Comparison of ENCODE assay signal across 18 cellular contexts in genomic region chr6:83921315-83921714, GRCh38.
DNase-seq lines count a peak whose midpoint lies in the region; FAIRE-seq and TF ChIP-seq lines count a peak whose summit lies in the region.
"Had no signal": no experiment of that assay in that cellular context is flagged by ENCODE, and none has a peak within 500 bp of the region (broad histone marks: within the 10 kb centered on the region; RNA-seq: fewer than 3 reads in every experiment).

No MANE protein-coding gene starts in this region.

- no peak overlapping the region for H3K27ac ChIP-seq in H1 (ENCODE audit: low read depth, low read length)
- H3K27ac ChIP-seq: A549, HL-60 had no signal

- TF ChIP-seq RAD21 in H1 (IDR thresholded peaks at IDR 0.05 in 1 of 2, conservative IDR thresholded peaks at IDR 0.05 in 1 of 2; ENCODE audit: low read depth in 2 of 2, low read length in 2 of 2) = peak; percentile 37 to 59

- no peak overlapping the region for H3K56ac ChIP-seq in H1 (replicated peaks; ENCODE audit: insufficient read length, low read depth, low read length)

- FAIRE-seq in H1 (lab: Jason Lieb, UNC) = no peak
- FAIRE-seq: A549, GM12892 had no signal

- no peak overlapping the region for H3K14ac ChIP-seq in H1 (ENCODE audit: insufficient read length)

- peak; percentile 9 for DNase-seq in HT-29 (ENCODE audit: low spot score)
- no peak for DNase-seq in H1 (ENCODE audit: low read depth in 1 of 2, low spot score in 2 of 2)
- peak; percentile 35 for DNase-seq in iPS-NIHi7 (ENCODE audit: extremely low spot score)
- DNase-seq in GM13977 (ENCODE audit: low spot score) = no peak
- DNase-seq in activated CD8-positive, alpha-beta memory T cell treated with anti-CD3 and anti-CD28 coated beads, Interleukin-2, amount 50 U/mL, for 48 hours = no peak
- DNase-seq in NCI-H2171 treated with DMSO at 0.1 percent for 48 hours (lab: John Stamatoyannopoulos, UW) = no peak
- DNase-seq: BE2C; CD8-positive, alpha-beta T cell; DND-41; GDM1; HCEC 1CT; HFFc6; IMR-90; KG1 had no signal

- H2BK5ac ChIP-seq in H1 (ENCODE audit: low read depth, low read length) = no peak overlapping the region

- H2BK12ac ChIP-seq in H1 (ENCODE audit: low read depth, low read length) = no peak overlapping the region

- no peak for TF ChIP-seq EP300 in H1 (IDR thresholded peaks at IDR 0.05; ENCODE audit: borderline replicate concordance in 1 of 2, low read depth in 2 of 2, low read length in 2 of 2)

- no peak overlapping the region for H4K91ac ChIP-seq in H1 (replicated peaks; ENCODE audit: insufficient read length, low read length)

- H3K4ac ChIP-seq in H1 (replicated peaks; ENCODE audit: insufficient read length, low read depth, low read length) = no peak overlapping the region

- no peaks in the 10 kb centered on the region for H4K20me1 ChIP-seq in H1 (replicated peaks in 1 of 2; ENCODE audit: control insufficient read depth in 1 of 2, insufficient read depth in 2 of 2, low read length in 2 of 2)

- H2AFZ ChIP-seq in H1 (ENCODE audit: low read length) = no peak overlapping the region

- no peaks in the 10 kb centered on the region for H3K79me2 ChIP-seq in H1 (ENCODE audit: control insufficient read depth in 1 of 2, insufficient read depth in 2 of 2, low read length in 2 of 2)

- H4K8ac ChIP-seq in H1 (ENCODE audit: extremely low read depth, insufficient read depth, low read length) = no peak overlapping the region

- CTCF ChIA-PET in H1 (lab: Charles Lee; ENCODE audit: partially characterized antibody) = interaction anchor here (0.6 to 1.5 kb wide), 4 partner anchors 15 to 40 kb away, joined by 3 to 4 read pairs (median 3); no protein-coding TSS in a partner anchor

- no peaks in the 10 kb centered on the region for H3K27me3 ChIP-seq in H1 (replicated peaks in 1 of 4; ENCODE audit: control insufficient read depth in 3 of 4, extremely low read depth in 1 of 4, insufficient read depth in 3 of 4, low read length in 3 of 4)
- H3K27me3 ChIP-seq: BE2C had no signal

- no peaks in the 10 kb centered on the region for H3K4me1 ChIP-seq in H1 (replicated peaks in 1 of 4; ENCODE audit: control insufficient read depth in 3 of 4, insufficient read depth in 4 of 4, low read length in 3 of 4)
- H3K4me1 ChIP-seq: A549, BE2C, Caco-2 had no signal

- no peak overlapping the region for H3K4me3 ChIP-seq in H1 (ENCODE audit: extremely low read depth in 1 of 4, insufficient read depth in 2 of 4, low read depth in 3 of 4, low read length in 4 of 4)
- H3K4me3 ChIP-seq: A549 had no signal

- H3K18ac ChIP-seq in H1 (ENCODE audit: extremely low read depth, low read length) = no peak overlapping the region

- no peaks in the 10 kb centered on the region for H3K36me3 ChIP-seq in H1 (ENCODE audit: control insufficient read depth in 2 of 4, insufficient read depth in 4 of 4, low read length in 3 of 4)
- H3K36me3 ChIP-seq: BE2C had no signal

- POLR2A ChIA-PET in H1 (lab: Charles Lee; ENCODE audit: partially characterized antibody) = no interaction called here

- no peak overlapping the region for H2BK20ac ChIP-seq in H1 (ENCODE audit: low read length)

- no peak overlapping the region for H2BK15ac ChIP-seq in H1 (ENCODE audit: low read length)

- no peak overlapping the region for H4K5ac ChIP-seq in H1 (ENCODE audit: insufficient read length, low read depth, low read length)

- no peak overlapping the region for H2AK5ac ChIP-seq in H1 (ENCODE audit: low read depth, low read length)

- no peaks in the 10 kb centered on the region for H3K23me2 ChIP-seq in H1 (ENCODE audit: low read depth, low read length)

- in situ Hi-C loops in GM13977 (cut with MboI; ENCODE audit: low pct_unique_long_range_greater_than_20kb, low sequenced_read_pairs, unreplicated experiment) = no loop called here

- no peaks in the 10 kb centered on the region for H3K9me3 ChIP-seq in H1 (ENCODE audit: insufficient read depth in 2 of 2, low read depth in 1 of 2, low read length in 1 of 2)
- H3K9me3 ChIP-seq: A549, BE2C, Caco-2 had no signal

- no peak overlapping the region for H3K23ac ChIP-seq in H1 (ENCODE audit: insufficient read length)

- TF ChIP-seq CTCF in H1 (IDR thresholded peaks at IDR 0.05; ENCODE audit: control extremely low read depth in 1 of 3, insufficient read depth in 1 of 3, low read depth in 1 of 3, low read length in 3 of 3) (peak; percentile 7 to 34 (median 18); a peak in 3 of 4 replicates), GM13977 (IDR thresholded peaks at IDR 0.05; ENCODE audit: extremely low read depth, insufficient read depth, missing control alignments) (no peak)

- H2BK120ac ChIP-seq in H1 (replicated peaks; ENCODE audit: low read depth, low read length) = no peak overlapping the region

- H3K9ac ChIP-seq in H1 (replicated peaks in 1 of 4; ENCODE audit: extremely low read depth in 1 of 4, low read depth in 3 of 4, low read length in 3 of 4) = no peak overlapping the region

- H3K79me1 ChIP-seq in H1 (ENCODE audit: low read depth, low read length) = no peaks in the 10 kb centered on the region

- TF ChIP-seq POLR2A in H1 (IDR thresholded peaks at IDR 0.05; ENCODE audit: control extremely low read depth in 1 of 2, low read depth in 2 of 2, low read length in 2 of 2) = no peak

- 79% methylated on average over 5 of the region's 5 CpGs; no CpG with 5 or more reads in 1 of the 2 experiments for WGBS in H1 (ENCODE audit: extremely low coverage in 1 of 2, insufficient coverage in 1 of 2, insufficient read length in 1 of 2, insufficient replicate concordance in 2 of 2, low coverage in 1 of 2, low lambda C conversion rate in 2 of 2, missing lambda C conversion rate in 1 of 2), 2 experiments

- H3K4me2 ChIP-seq in H1 (ENCODE audit: insufficient read depth in 1 of 2, low read depth in 2 of 2, low read length in 2 of 2) = no peak overlapping the region
- H3K4me2 ChIP-seq: A549 had no signal

TF ChIP-seq in H1, 55 proteins besides CTCF, POLR2A, EP300 and RAD21:
- TF ChIP-seq RXRA (IDR thresholded peaks at IDR 0.05; ENCODE audit: insufficient read depth, low read depth, low read length) = no peak
- no peak for TF ChIP-seq EZH2 (IDR thresholded peaks at IDR 0.05; ENCODE audit: low read depth, low read length, severe bottlenecking)
- no peak for TF ChIP-seq ATF2 (IDR thresholded peaks at IDR 0.05; ENCODE audit: low read length)
- TF ChIP-seq JUND (IDR thresholded peaks at IDR 0.05; ENCODE audit: low read length) = no peak
- no peak for TF ChIP-seq TAF1 (IDR thresholded peaks at IDR 0.05; ENCODE audit: low read depth, low read length)
- no peak for TF ChIP-seq KDM5A (IDR thresholded peaks at IDR 0.05; ENCODE audit: low read length)
- TF ChIP-seq CBX5 (IDR thresholded peaks at IDR 0.05; ENCODE audit: low read depth, low read length) = no peak

Comparison
In these comparisons a context has a peak if more than half of its experiments do, and no peak if none do; other contexts are left out.
1. DNase-seq: peak in HT-29 (single experiment) and iPS-NIHi7 (single experiment); none in H1 (0 of 2), GM13977 (single experiment), activated CD8-positive, alpha-beta memory T cell treated with anti-CD3 and anti-CD28 coated beads, Interleukin-2, amount 50 U/mL, for 48 hours (single experiment) and NCI-H2171 treated with DMSO at 0.1 percent for 48 hours (single experiment).